In genomic region chr1:172717722-172718455, GRCh38 we compare ENCODE assay signal across 18 cellular contexts. TPM values are rescaled to one million over a fixed set of nuclear protein-coding genes. Genes with fewer than 3 reads are reported as not detected.
A peak's percentile ranks its signal among the peaks of the same experiment; 100 is the strongest.
DNase-seq lines count a peak whose midpoint lies in the region; ATAC-seq and TF ChIP-seq lines count a peak whose summit lies in the region.
"Had no signal": no experiment of that assay in that cellular context is flagged by ENCODE, and none has a peak within 500 bp of the region (broad histone marks: within the 10 kb centered on the region; RNA-seq: fewer than 3 reads in every experiment).

No MANE protein-coding gene starts in this region.

- H3K36me3 Mint-ChIP-seq in stimulated activated naive CD8-positive, alpha-beta T cell treated with anti-CD3 and anti-CD28 coated beads, Interleukin-15, Interleukin-2, amounts not matched to agents 100 ng/mL and 50 ng/mL, for 24 hours (ENCODE audit: low read depth), result peaks cover 4% of the 10 kb centered on the region
- H3K36me3 Mint-ChIP-seq in type B pancreatic cell, result peaks cover 4% of the 10 kb centered on the region

- H3K9me2 ChIP-seq in PC-3 (replicated peaks; ENCODE audit: low read length), result no peaks in the 10 kb centered on the region

- H3K4me2 ChIP-seq in PC-3 (ENCODE audit: low read length), result no peak overlapping the region
- H3K4me2 ChIP-seq: BLaER1 had no signal

- H3K27me3 Mint-ChIP-seq in stimulated activated naive CD8-positive, alpha-beta T cell treated with anti-CD3 and anti-CD28 coated beads, Interleukin-15, Interleukin-2, amounts not matched to agents 100 ng/mL and 50 ng/mL, for 24 hours, result no peaks in the 10 kb centered on the region
- H3K27me3 Mint-ChIP-seq in type B pancreatic cell, result no peaks in the 10 kb centered on the region

- peak overlapping the region; percentile 65 for H3K27ac Mint-ChIP-seq in stimulated activated naive CD8-positive, alpha-beta T cell treated with anti-CD3 and anti-CD28 coated beads, Interleukin-15, Interleukin-2, amounts not matched to agents 100 ng/mL and 50 ng/mL, for 24 hours
- H3K27ac Mint-ChIP-seq in type B pancreatic cell, result peak overlapping the region; percentile 63
- H3K27ac Mint-ChIP-seq: T-helper 1 cell treated with Interleukin-12 subunit alpha and Interleukin-12 subunit beta and Interleukin-4 antibody, amounts not matched to agents 30 μg/mL and 1 μg/mL, for 36 hours had no signal

- H3K27me3 ChIP-seq in PC-3 (ENCODE audit: low read length) (no peaks in the 10 kb centered on the region), prostate gland (replicated peaks; ENCODE audit: insufficient read depth) (no peaks in the 10 kb centered on the region)
- H3K27me3 ChIP-seq: BLaER1, breast epithelium, gastroesophageal sphincter, Peyer's patch had no signal

- no peak for DNase-seq in stimulated activated naive CD8-positive, alpha-beta T cell treated with anti-CD3 and anti-CD28 coated beads, Interleukin-15, Interleukin-2, amounts not matched to agents 100 U/mL and 50 U/mL, for 24 hours
- DNase-seq in PC-3 (peak; percentile 66), hepatic stellate cell (ENCODE audit: low spot score) (peak; percentile 6), type B pancreatic cell (ENCODE audit: extremely low spot score, unreplicated experiment) (no peak), prostate gland (ENCODE audit: low spot score) (no peak), inferior parietal cortex (ENCODE audit: extremely low spot score) (no peak)
- DNase-seq: activated CD4-positive, alpha-beta T cell treated with anti-CD3 and anti-CD28 coated beads for 4 hours; activated gamma-delta T cell treated with Interleukin-2 at 50 U/mL for 16 hours; NCI-H1048; NCI-H226; Peyer's patch had no signal

- H3K27ac ChIP-seq in PC-3 (ENCODE audit: low read length) (no peak overlapping the region), prostate gland (no peak overlapping the region)
- H3K27ac ChIP-seq: BLaER1, breast epithelium, gastroesophageal sphincter, Peyer's patch had no signal

- H3K9me3 ChIP-seq in PC-3 (ENCODE audit: low read length) (no peaks in the 10 kb centered on the region), prostate gland (no peaks in the 10 kb centered on the region)
- H3K9me3 ChIP-seq: BLaER1, breast epithelium, gastroesophageal sphincter, Peyer's patch had no signal

- peak overlapping the region; percentile 31 for H2AFZ ChIP-seq in PC-3 (ENCODE audit: low read length)

- TF ChIP-seq CTCF in PC-3 (conservative IDR thresholded peaks at IDR 0.05; ENCODE audit: low read depth, low read length) (no peak), type B pancreatic cell (conservative IDR thresholded peaks at IDR 0.05) (no peak), prostate gland (IDR thresholded peaks at IDR 0.05) (no peak)

- H3K79me2 ChIP-seq in PC-3 (ENCODE audit: low read length), result no peaks in the 10 kb centered on the region

- no TSS peak for BruUV-seq in PC-3 (replicated peaks; lab: Mats Ljungman, UMichigan)

- H3K36me3 ChIP-seq in PC-3 (ENCODE audit: low read depth, low read length) (no peaks in the 10 kb centered on the region), prostate gland (no peaks in the 10 kb centered on the region)
- H3K36me3 ChIP-seq: BLaER1, breast epithelium, gastroesophageal sphincter, Peyer's patch had no signal

- no peaks in the 10 kb centered on the region for H3F3A ChIP-seq in PC-3 (ENCODE audit: low read length, unreplicated experiment)

- no peak for ATAC-seq in stimulated activated naive CD8-positive, alpha-beta T cell treated with anti-CD3 and anti-CD28 coated beads, Interleukin-15, Interleukin-2, amounts not matched to agents 100 U/mL and 50 U/mL, for 24 hours
- ATAC-seq in PC-3 (no peak), GM19397 (IDR thresholded peaks at IDR 0.05; ENCODE audit: unreplicated experiment) (no peak)
- ATAC-seq: gastroesophageal sphincter had no signal

- H3K4me1 ChIP-seq in PC-3 (ENCODE audit: insufficient read depth, low read length), result peaks cover 24% of the 10 kb centered on the region
- no peaks in the 10 kb centered on the region for H3K4me1 ChIP-seq in prostate gland (replicated peaks)
- H3K4me1 ChIP-seq: breast epithelium, Peyer's patch had no signal

- H3K9ac ChIP-seq in PC-3 (ENCODE audit: low read length), result no peak overlapping the region
- H3K9ac ChIP-seq: BLaER1 had no signal

- no peaks in the 10 kb centered on the region for H4K20me1 ChIP-seq in PC-3 (ENCODE audit: low read length)
- H4K20me1 ChIP-seq: BLaER1 had no signal

- no peak for TF ChIP-seq POLR2A in prostate gland (IDR thresholded peaks at IDR 0.05)

- CTCF ChIA-PET in PC-3 (lab: Charles Lee), result interaction anchor here (0.7 to 2.8 kb wide), 3 partner anchors 107 to 152 kb away, joined by 3 to 40 read pairs (median 3); no protein-coding TSS in a partner anchor

- H3K4me1 Mint-ChIP-seq in stimulated activated naive CD8-positive, alpha-beta T cell treated with anti-CD3 and anti-CD28 coated beads, Interleukin-15, Interleukin-2, amounts not matched to agents 100 ng/mL and 50 ng/mL, for 24 hours (ENCODE audit: low read depth), result peaks cover 67% of the 10 kb centered on the region
- peaks cover 26% of the 10 kb centered on the region for H3K4me1 Mint-ChIP-seq in type B pancreatic cell (ENCODE audit: unreplicated experiment)

- no peaks in the 10 kb centered on the region for H3K9me3 Mint-ChIP-seq in stimulated activated naive CD8-positive, alpha-beta T cell treated with anti-CD3 and anti-CD28 coated beads, Interleukin-15, Interleukin-2, amounts not matched to agents 100 ng/mL and 50 ng/mL, for 24 hours
- H3K9me3 Mint-ChIP-seq in type B pancreatic cell, result peaks cover 13% of the 10 kb centered on the region
- H3K9me3 Mint-ChIP-seq: T-helper 1 cell treated with Interleukin-12 subunit alpha and Interleukin-12 subunit beta and Interleukin-4 antibody, amounts not matched to agents 30 μg/mL and 1 μg/mL, for 36 hours had no signal

- H3K4me3 ChIP-seq in PC-3 (ENCODE audit: low read length) (no peak overlapping the region), prostate gland (no peak overlapping the region)
- H3K4me3 ChIP-seq: BLaER1, breast epithelium, gastroesophageal sphincter, Peyer's patch had no signal

- intact Hi-C loops in PC-3 (cut with micrococcal nuclease) (no loop called here), prostate gland (cut with DNase I) (loop anchor here (5.0 kb wide), 1 partner anchor 271 kb away; no protein-coding TSS in a partner anchor)

- WGBS in prostate gland, result 66% methylated on average over 3 of the region's 3 CpGs

- POLR2A ChIA-PET in PC-3 (lab: Charles Lee; ENCODE audit: unreplicated experiment), result no interaction called here

- no peak overlapping the region for H3K4me3 Mint-ChIP-seq in stimulated activated naive CD8-positive, alpha-beta T cell treated with anti-CD3 and anti-CD28 coated beads, Interleukin-15, Interleukin-2, amounts not matched to agents 100 ng/mL and 50 ng/mL, for 24 hours
- no peak overlapping the region for H3K4me3 Mint-ChIP-seq in type B pancreatic cell
- H3K4me3 Mint-ChIP-seq: T-helper 1 cell treated with Interleukin-12 subunit alpha and Interleukin-12 subunit beta and Interleukin-4 antibody, amounts not matched to agents 30 μg/mL and 1 μg/mL, for 36 hours had no signal

RNA-seq across cellular contexts. Expression of gene FASLG, which starts 59.0 kb away (rescaled TPM):
- total RNA-seq in PC-3 (2014; rRNA removed) (0.04 TPM in 1 of 2 replicates, not detected in the other), type B pancreatic cell (ENCODE audit: low replicate concordance) (not detected in 2 replicates), prostate gland (not detected)
- total RNA-seq: gastroesophageal sphincter, pulmonary artery endothelial cell had no signal

Comparison
In these comparisons a context has a peak if more than half of its experiments do, and no peak if none do; other contexts are left out.
1. DNase-seq: peak in PC-3 (single experiment) and hepatic stellate cell (single experiment); none in stimulated activated naive CD8-positive, alpha-beta T cell treated with anti-CD3 and anti-CD28 coated beads, Interleukin-15, Interleukin-2, amounts not matched to agents 100 U/mL and 50 U/mL, for 24 hours (single experiment), type B pancreatic cell (single experiment), prostate gland (single experiment) and inferior parietal cortex (single experiment).